In the genomic region with DNA sequence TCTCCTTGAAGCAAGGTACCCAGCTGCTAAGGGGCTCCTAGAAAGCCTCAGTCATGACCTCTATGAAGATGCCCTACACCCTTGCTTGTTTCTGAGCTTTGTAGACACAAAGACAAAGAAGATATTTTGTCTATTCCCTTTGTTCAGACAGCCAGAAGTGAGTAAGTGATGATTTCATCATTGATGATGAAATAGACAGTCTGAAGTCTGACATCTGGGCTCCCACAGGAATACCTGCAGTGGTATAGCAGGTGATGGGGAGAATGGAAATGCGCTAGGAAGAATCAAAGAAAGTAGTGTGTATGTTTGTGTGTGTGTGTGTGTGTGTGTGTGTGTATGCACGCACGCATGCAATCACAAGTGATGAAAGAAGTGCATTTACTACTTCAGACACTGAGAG, we compare ENCODE assay signal across 2 cellular contexts.
TF ChIP-seq lines count a peak whose summit lies in the region.

No MANE protein-coding gene starts in this region.

TF ChIP-seq in A549, 52 proteins besides CTCF, POLR2A, EP300 and RAD21 (continued from another document):
- TF ChIP-seq ATOH8 (CRISPR knock-in tag; IDR thresholded peaks at IDR 0.05; ENCODE audit: low read depth) (no peak), NPAS2 (CRISPR knock-in tag; IDR thresholded peaks at IDR 0.05; ENCODE audit: borderline replicate concordance) (no peak), MYC (IDR thresholded peaks at IDR 0.05; ENCODE audit: borderline replicate concordance, low read length) (no peak), KDM1A (IDR thresholded peaks at IDR 0.05; ENCODE audit: low read depth) (no peak), TP53 (CRISPR knock-in tag; IDR thresholded peaks at IDR 0.05) (no peak), ZNF302 (CRISPR knock-in tag; IDR thresholded peaks at IDR 0.05) (no peak), JUNB (IDR thresholded peaks at IDR 0.05) (peak; percentile 80), HMGXB4 (CRISPR knock-in tag; IDR thresholded peaks at IDR 0.05; ENCODE audit: borderline replicate concordance) (no peak), CHD2 (IDR thresholded peaks at IDR 0.05; ENCODE audit: low read length, partially characterized antibody) (no peak), NR3C1 (IDR thresholded peaks at IDR 0.05) (no peak), ZFP36 (IDR thresholded peaks at IDR 0.05; ENCODE audit: borderline replicate concordance, partially characterized antibody) (no peak), FOSL2 (IDR thresholded peaks at IDR 0.05) (peak; percentile 71), FOSL2 (CRISPR knock-in tag; IDR thresholded peaks at IDR 0.05) (peak; percentile 56), MAZ (IDR thresholded peaks at IDR 0.05; ENCODE audit: borderline replicate concordance, low read depth, low read length) (no peak), BHLHE40 (IDR thresholded peaks at IDR 0.05; ENCODE audit: low read depth, low read length) (no peak)
- TF ChIP-seq, protein P1, sequence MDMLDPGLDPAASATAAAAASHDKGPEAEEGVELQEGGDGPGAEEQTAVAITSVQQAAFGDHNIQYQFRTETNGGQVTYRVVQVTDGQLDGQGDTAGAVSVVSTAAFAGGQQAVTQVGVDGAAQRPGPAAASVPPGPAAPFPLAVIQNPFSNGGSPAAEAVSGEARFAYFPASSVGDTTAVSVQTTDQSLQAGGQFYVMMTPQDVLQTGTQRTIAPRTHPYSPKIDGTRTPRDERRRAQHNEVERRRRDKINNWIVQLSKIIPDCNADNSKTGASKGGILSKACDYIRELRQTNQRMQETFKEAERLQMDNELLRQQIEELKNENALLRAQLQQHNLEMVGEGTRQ (IDR thresholded peaks at IDR 0.05), result no peak
- TF ChIP-seq, protein P2, sequence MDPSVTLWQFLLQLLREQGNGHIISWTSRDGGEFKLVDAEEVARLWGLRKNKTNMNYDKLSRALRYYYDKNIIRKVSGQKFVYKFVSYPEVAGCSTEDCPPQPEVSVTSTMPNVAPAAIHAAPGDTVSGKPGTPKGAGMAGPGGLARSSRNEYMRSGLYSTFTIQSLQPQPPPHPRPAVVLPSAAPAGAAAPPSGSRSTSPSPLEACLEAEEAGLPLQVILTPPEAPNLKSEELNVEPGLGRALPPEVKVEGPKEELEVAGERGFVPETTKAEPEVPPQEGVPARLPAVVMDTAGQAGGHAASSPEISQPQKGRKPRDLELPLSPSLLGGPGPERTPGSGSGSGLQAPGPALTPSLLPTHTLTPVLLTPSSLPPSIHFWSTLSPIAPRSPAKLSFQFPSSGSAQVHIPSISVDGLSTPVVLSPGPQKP (IDR thresholded peaks at IDR 0.05; ENCODE audit: low read depth, low read length), result no peak

TF ChIP-seq in K562, 482 proteins besides CTCF, POLR2A, EP300 and RAD21 (continued from another document):
- TF ChIP-seq ETS1 (conservative IDR thresholded peaks at IDR 0.05; ENCODE audit: control insufficient read depth, low read depth, low read length), result no peak
- TF ChIP-seq, protein P3, sequence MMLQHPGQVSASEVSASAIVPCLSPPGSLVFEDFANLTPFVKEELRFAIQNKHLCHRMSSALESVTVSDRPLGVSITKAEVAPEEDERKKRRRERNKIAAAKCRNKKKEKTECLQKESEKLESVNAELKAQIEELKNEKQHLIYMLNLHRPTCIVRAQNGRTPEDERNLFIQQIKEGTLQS (IDR thresholded peaks at IDR 0.05), result peak; percentile 90
- TF ChIP-seq, protein P3 (CRISPR knock-in tag; conservative IDR thresholded peaks at IDR 0.05), result no peak
